In the genomic region with DNA sequence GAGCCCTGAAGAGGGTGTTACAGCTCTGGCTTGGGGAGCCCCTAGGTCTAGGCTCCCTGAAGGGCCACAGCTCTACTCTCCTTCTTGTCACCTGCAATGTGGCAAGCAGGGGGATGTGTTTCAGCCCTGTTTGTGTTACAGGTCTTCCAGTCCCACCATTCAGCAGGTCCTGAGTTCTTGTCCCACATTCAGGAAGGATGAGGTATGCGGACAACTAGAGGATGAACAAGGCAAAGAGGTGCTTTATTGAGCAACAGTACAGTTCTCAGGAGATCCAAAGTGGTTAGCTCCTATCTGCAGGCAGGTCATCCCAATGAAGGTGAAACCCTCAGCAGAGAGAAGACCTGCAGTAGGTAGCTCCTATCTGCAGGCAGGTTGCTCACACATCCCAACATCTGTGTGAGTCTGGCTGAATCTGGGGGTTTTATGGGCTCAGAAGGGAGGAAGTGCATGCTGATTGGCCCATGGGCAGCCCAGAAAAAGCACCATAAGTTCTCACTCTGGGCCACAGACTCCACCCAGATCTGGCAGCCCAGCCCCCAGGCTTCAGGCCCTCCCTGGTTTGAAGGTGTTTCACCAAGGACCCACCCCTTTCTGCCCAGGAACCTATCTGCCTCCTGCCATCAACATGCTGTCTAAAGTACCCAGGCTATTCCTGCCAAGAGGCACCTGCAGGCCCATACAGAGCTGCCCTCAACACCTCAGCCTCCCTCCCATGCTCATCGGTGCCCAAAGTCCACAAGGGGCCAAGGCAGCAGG, we compare ENCODE assay signal across 22 cellular contexts.
"Had no signal": no experiment of that assay in that cellular context is flagged by ENCODE, and none has a peak within 500 bp of the region (broad histone marks: within the 10 kb centered on the region; RNA-seq: fewer than 3 reads in every experiment).

No MANE protein-coding gene starts in this region.

- DNase-seq: heart left ventricle; immature natural killer cell; left ventricle myocardium inferior; naive B cell; natural killer cell; nephron progenitor cell; pancreas; retina; right cardiac atrium; small intestine; spleen; stimulated activated CD4-positive, alpha-beta T cell treated with anti-CD3 and anti-CD28 coated beads, Interleukin-4, amount 100 ng/mL, for 24 hours; stimulated activated naive CD4-positive, alpha-beta T cell; tibial artery had no signal

- H3K4me3 ChIP-seq: heart left ventricle, left ventricle myocardium inferior, pancreas, prostate gland, spleen, suprapubic skin, thoracic aorta, tibial artery, upper lobe of left lung, vagina had no signal

- ATAC-seq: natural killer cell; pancreas; right cardiac atrium; sciatic nerve; stimulated activated effector memory CD8-positive, alpha-beta T cell treated with anti-CD3 and anti-CD28 coated beads, Interleukin-12 subunit alpha, Interleukin-12 subunit beta, amount 100 ng/mL, for 72 hours had no signal

- H3K9me3 ChIP-seq: heart left ventricle, left ventricle myocardium inferior, pancreas, prostate gland, spleen, suprapubic skin, thoracic aorta, tibial artery, upper lobe of left lung, vagina had no signal

- H3K27me3 ChIP-seq: heart left ventricle, pancreas, suprapubic skin, tibial artery, upper lobe of left lung, vagina had no signal

- H3K36me3 ChIP-seq: heart left ventricle, left ventricle myocardium inferior, pancreas, prostate gland, spleen, suprapubic skin, thoracic aorta, tibial artery, upper lobe of left lung, vagina had no signal

- H3K4me1 ChIP-seq: pancreas, prostate gland, spleen, tibial artery, upper lobe of left lung, vagina had no signal

- H3K27ac ChIP-seq: heart left ventricle, left ventricle myocardium inferior, pancreas, prostate gland, spleen, suprapubic skin, thoracic aorta, tibial artery, upper lobe of left lung, vagina had no signal

- FAIRE-seq: islet of Langerhans, pancreas, small intestine had no signal
